Comparison of ENCODE assay signal across 27 cellular contexts in the genomic region with DNA sequence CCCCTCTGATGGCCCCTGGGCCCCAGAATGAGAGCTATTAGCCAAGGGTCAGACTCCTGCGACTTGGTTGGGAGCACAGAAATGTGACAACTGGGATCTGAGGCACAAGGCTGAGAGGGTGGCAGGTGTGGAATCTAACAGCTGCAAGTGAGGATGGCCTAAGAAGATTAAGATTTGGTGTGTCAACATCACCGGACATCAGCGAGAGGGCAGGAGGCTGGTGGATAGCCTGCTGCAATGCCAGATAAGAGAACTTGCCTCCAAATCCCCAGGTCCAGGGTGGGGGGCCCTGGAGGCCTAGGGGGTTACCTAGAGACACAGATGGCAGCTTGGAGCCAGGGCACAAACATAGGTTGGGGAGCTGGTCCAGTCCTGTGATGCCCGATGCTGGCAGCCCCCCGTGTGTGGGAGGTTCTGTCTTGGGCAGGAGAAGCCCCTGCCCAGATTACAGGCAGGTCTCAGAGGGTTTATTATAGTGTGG.
DNase-seq lines count a peak whose midpoint lies in the region; ATAC-seq and TF ChIP-seq lines count a peak whose summit lies in the region.
"Had no signal": no experiment of that assay in that cellular context is flagged by ENCODE, and none has a peak within 500 bp of the region (broad histone marks: within the 10 kb centered on the region; RNA-seq: fewer than 3 reads in every experiment).

No MANE protein-coding gene starts in this region.

- no peak for TF ChIP-seq CTCF in VCaP (conservative IDR thresholded peaks at IDR 0.05)

- H3K36me3 Mint-ChIP-seq in stimulated activated naive B cell treated with anti-CD40 and anti-IgM and Interleukin-4, amounts not matched to agents 10 μg/mL and 1 μg/mL and 100 μg/mL, for 72 hours = no peaks in the 10 kb centered on the region
- H3K36me3 Mint-ChIP-seq: activated naive CD8-positive, alpha-beta T cell treated with anti-CD3 and anti-CD28 coated beads, Interleukin-2, amount 10 ng/mL, durations not matched to agents 7 days and 5 days; CD8-positive, alpha-beta memory T cell; stimulated activated effector memory CD8-positive, alpha-beta T cell treated with anti-CD3 and anti-CD28 coated beads, Interleukin-12 subunit alpha, Interleukin-12 subunit beta, amount 100 ng/mL, for 72 hours had no signal

- no peaks in the 10 kb centered on the region for H3K9me3 Mint-ChIP-seq in stimulated activated naive B cell treated with anti-CD40 and anti-IgM and Interleukin-4, amounts not matched to agents 10 μg/mL and 1 μg/mL and 100 μg/mL, for 72 hours
- H3K9me3 Mint-ChIP-seq: activated CD4-positive, alpha-beta T cell treated with anti-CD3 and anti-CD28 coated beads, Interleukin-2, amount 10 ng/mL, durations not matched to agents 7 days and 5 days; activated naive CD8-positive, alpha-beta T cell treated with anti-CD3 and anti-CD28 coated beads, Interleukin-2, amount 10 ng/mL, durations not matched to agents 7 days and 5 days; CD8-positive, alpha-beta memory T cell; stimulated activated effector memory CD8-positive, alpha-beta T cell treated with anti-CD3 and anti-CD28 coated beads, Interleukin-12 subunit alpha, Interleukin-12 subunit beta, amount 100 ng/mL, for 72 hours had no signal

- ATAC-seq in stimulated activated naive B cell treated with anti-CD40 and anti-IgM and Interleukin-4, amounts not matched to agents 10 μg/mL and 1 μg/mL and 100 μg/mL, for 72 hours (replicated peaks) = no peak
- no peak for ATAC-seq in HG03159 (IDR thresholded peaks at IDR 0.05; ENCODE audit: unreplicated experiment)
- ATAC-seq: stimulated activated effector memory CD8-positive, alpha-beta T cell treated with anti-CD3 and anti-CD28 coated beads, Interleukin-12 subunit alpha, Interleukin-12 subunit beta, amount 100 ng/mL, for 72 hours had no signal

- H3K27me3 Mint-ChIP-seq in stimulated activated naive B cell treated with anti-CD40 and anti-IgM and Interleukin-4, amounts not matched to agents 10 μg/mL and 1 μg/mL and 100 μg/mL, for 72 hours = peaks cover 26 to 28% of the 10 kb centered on the region in 2 donors
- H3K27me3 Mint-ChIP-seq: activated CD4-positive, alpha-beta T cell treated with anti-CD3 and anti-CD28 coated beads, Interleukin-2, amount 10 ng/mL, durations not matched to agents 7 days and 5 days had no signal

- H3K27ac Mint-ChIP-seq in stimulated activated naive B cell treated with anti-CD40 and anti-IgM and Interleukin-4, amounts not matched to agents 10 μg/mL and 1 μg/mL and 100 μg/mL, for 72 hours = peak overlapping the region; percentile 31
- H3K27ac Mint-ChIP-seq: activated CD4-positive, alpha-beta T cell treated with anti-CD3 and anti-CD28 coated beads, Interleukin-2, amount 10 ng/mL, durations not matched to agents 7 days and 5 days; activated naive CD8-positive, alpha-beta T cell treated with anti-CD3 and anti-CD28 coated beads, Interleukin-2, amount 10 ng/mL, durations not matched to agents 7 days and 5 days; CD8-positive, alpha-beta memory T cell; HFFc6; stimulated activated effector memory CD8-positive, alpha-beta T cell treated with anti-CD3 and anti-CD28 coated beads, Interleukin-12 subunit alpha, Interleukin-12 subunit beta, amount 100 ng/mL, for 72 hours had no signal

- DNase-seq in D341Med (ENCODE audit: low spot score) (peak; percentile 25), myocyte (ENCODE audit: low read depth) (peak; percentile 71), OCI-M2 (lab: John Stamatoyannopoulos, UW; ENCODE audit: unreplicated experiment) (no peak)
- no peak for DNase-seq in stimulated activated naive B cell treated with anti-CD40 and anti-IgM and Interleukin-4, amounts not matched to agents 10 μg/mL and 1 μg/mL and 100 μg/mL, for 72 hours
- DNase-seq in central memory CD4-positive, alpha-beta T cell = no peak
- DNase-seq: activated CD4-positive, alpha-beta T cell treated with anti-CD3 and anti-CD28 coated beads, Interleukin-2, amount 10 ng/mL, durations not matched to agents 7 days and 5 days; activated gamma-delta T cell; activated naive CD8-positive, alpha-beta T cell treated with anti-CD3 and anti-CD28 coated beads, Interleukin-2, amount 10 ng/mL, durations not matched to agents 7 days and 5 days; activated T-cell treated with anti-CD3 and anti-CD28 coated beads, Interleukin-2, amount 50 U/mL, for 1 hour; CD8-positive, alpha-beta memory T cell; cortex of kidney; DMS 273 treated with DMSO at 0.1 percent for 48 hours; glutamatergic neuron; HFFc6; KBM-7; left ventricle myocardium inferior; mesendoderm; MM.1S; NCI-H2081; SHP77; substantia nigra; T-helper 9 cell had no signal

- no peak overlapping the region for H3K4me3 Mint-ChIP-seq in stimulated activated naive B cell treated with anti-CD40 and anti-IgM and Interleukin-4, amounts not matched to agents 10 μg/mL and 1 μg/mL and 100 μg/mL, for 72 hours
- H3K4me3 Mint-ChIP-seq: activated CD4-positive, alpha-beta T cell treated with anti-CD3 and anti-CD28 coated beads, Interleukin-2, amount 10 ng/mL, durations not matched to agents 7 days and 5 days; activated naive CD8-positive, alpha-beta T cell treated with anti-CD3 and anti-CD28 coated beads, Interleukin-2, amount 10 ng/mL, durations not matched to agents 7 days and 5 days; CD8-positive, alpha-beta memory T cell; HFFc6; stimulated activated effector memory CD8-positive, alpha-beta T cell treated with anti-CD3 and anti-CD28 coated beads, Interleukin-12 subunit alpha, Interleukin-12 subunit beta, amount 100 ng/mL, for 72 hours had no signal

- no peaks in the 10 kb centered on the region for H3K4me1 Mint-ChIP-seq in stimulated activated naive B cell treated with anti-CD40 and anti-IgM and Interleukin-4, amounts not matched to agents 10 μg/mL and 1 μg/mL and 100 μg/mL, for 72 hours
- H3K4me1 Mint-ChIP-seq: activated CD4-positive, alpha-beta T cell treated with anti-CD3 and anti-CD28 coated beads, Interleukin-2, amount 10 ng/mL, durations not matched to agents 7 days and 5 days; activated naive CD8-positive, alpha-beta T cell treated with anti-CD3 and anti-CD28 coated beads, Interleukin-2, amount 10 ng/mL, durations not matched to agents 7 days and 5 days; CD8-positive, alpha-beta memory T cell; stimulated activated effector memory CD8-positive, alpha-beta T cell treated with anti-CD3 and anti-CD28 coated beads, Interleukin-12 subunit alpha, Interleukin-12 subunit beta, amount 100 ng/mL, for 72 hours had no signal

- peak overlapping the region; percentile 97 for H3K27ac ChIP-seq in VCaP
- H3K27ac ChIP-seq: ascending aorta, left ventricle myocardium inferior, Peyer's patch had no signal

Comparison
In these comparisons a context has a peak if more than half of its experiments do, and no peak if none do; other contexts are left out.
1. DNase-seq: peak in D341Med (single experiment) and myocyte (single experiment); none in stimulated activated naive B cell treated with anti-CD40 and anti-IgM and Interleukin-4, amounts not matched to agents 10 μg/mL and 1 μg/mL and 100 μg/mL, for 72 hours (single experiment), OCI-M2 (single experiment) and central memory CD4-positive, alpha-beta T cell (single experiment).